ENCODE assay signal across 2 cellular contexts in the genomic region with DNA sequence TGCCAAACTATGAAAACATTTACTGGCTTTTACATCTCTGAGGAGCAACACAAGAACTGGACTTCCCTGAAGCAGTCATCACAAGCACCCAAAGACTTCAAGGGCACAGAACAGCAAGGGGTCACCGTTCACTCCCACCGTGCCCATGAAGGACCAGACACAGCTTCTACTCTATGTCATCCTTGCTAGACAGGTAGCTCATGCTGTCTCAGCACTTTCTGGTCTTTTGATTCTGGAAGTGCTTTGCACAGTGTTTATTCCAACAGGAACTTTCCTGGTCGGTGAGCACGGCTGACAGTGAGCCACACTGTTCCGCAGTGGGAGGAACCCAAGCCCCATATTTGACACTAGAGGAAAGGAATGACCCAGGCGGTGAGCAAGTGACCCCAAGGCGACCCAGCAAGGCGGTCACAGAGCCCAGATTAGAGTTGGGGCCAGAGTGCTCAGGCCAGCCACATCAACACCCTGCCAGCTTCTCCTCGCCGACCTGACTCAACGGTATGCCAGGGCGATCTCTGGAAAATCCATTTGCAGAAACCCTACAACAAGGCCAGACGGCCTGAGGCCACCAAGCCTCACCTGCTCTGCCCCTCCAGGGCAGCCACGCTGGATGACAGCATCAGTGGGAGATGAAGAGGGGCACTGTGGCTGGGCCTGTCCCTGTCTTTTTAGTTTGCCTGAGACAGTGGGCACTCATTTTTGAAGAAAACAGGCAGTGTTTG.
TF ChIP-seq lines count a peak whose summit lies in the region.

No MANE protein-coding gene starts in this region.

TF ChIP-seq in HepG2, 621 proteins besides CTCF, POLR2A, EP300 and RAD21:
- peak; percentile 66 for TF ChIP-seq MAFF (IDR thresholded peaks at IDR 0.05; ENCODE audit: low read depth, low read length)
- no peak for TF ChIP-seq ZNF446 (CRISPR knock-in tag; IDR thresholded peaks at IDR 0.05)
- TF ChIP-seq, protein P1, sequence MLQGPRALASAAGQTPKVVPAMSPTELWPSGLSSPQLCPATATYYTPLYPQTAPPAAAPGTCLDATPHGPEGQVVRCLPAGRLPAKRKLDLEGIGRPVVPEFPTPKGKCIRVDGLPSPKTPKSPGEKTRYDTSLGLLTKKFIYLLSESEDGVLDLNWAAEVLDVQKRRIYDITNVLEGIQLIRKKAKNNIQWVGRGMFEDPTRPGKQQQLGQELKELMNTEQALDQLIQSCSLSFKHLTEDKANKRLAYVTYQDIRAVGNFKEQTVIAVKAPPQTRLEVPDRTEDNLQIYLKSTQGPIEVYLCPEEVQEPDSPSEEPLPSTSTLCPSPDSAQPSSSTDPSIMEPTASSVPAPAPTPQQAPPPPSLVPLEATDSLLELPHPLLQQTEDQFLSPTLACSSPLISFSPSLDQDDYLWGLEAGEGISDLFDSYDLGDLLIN (CRISPR knock-in tag; IDR thresholded peaks at IDR 0.05; ENCODE audit: borderline replicate concordance) = no peak
- peak; percentile 73 to 82 for TF ChIP-seq MAFK (conservative IDR thresholded peaks at IDR 0.05 in 1 of 2, IDR thresholded peaks at IDR 0.05 in 1 of 2; ENCODE audit: low read length in 2 of 2)

TF ChIP-seq in H1, 55 proteins besides CTCF, POLR2A, EP300 and RAD21:
- TF ChIP-seq SUZ12 (IDR thresholded peaks at IDR 0.05; ENCODE audit: low read length) (no peak), MAFK (IDR thresholded peaks at IDR 0.05; ENCODE audit: low read depth, low read length) (no peak), BCL11A (IDR thresholded peaks at IDR 0.05; ENCODE audit: low read depth in 2 of 2, low read length in 2 of 2) (no peak), EZH2 (IDR thresholded peaks at IDR 0.05; ENCODE audit: low read depth, low read length, severe bottlenecking) (no peak), SIX5 (IDR thresholded peaks at IDR 0.05; ENCODE audit: low read depth, low read length) (no peak)
